Comparison of ENCODE assay signal across 11 cellular contexts in the genomic region with DNA sequence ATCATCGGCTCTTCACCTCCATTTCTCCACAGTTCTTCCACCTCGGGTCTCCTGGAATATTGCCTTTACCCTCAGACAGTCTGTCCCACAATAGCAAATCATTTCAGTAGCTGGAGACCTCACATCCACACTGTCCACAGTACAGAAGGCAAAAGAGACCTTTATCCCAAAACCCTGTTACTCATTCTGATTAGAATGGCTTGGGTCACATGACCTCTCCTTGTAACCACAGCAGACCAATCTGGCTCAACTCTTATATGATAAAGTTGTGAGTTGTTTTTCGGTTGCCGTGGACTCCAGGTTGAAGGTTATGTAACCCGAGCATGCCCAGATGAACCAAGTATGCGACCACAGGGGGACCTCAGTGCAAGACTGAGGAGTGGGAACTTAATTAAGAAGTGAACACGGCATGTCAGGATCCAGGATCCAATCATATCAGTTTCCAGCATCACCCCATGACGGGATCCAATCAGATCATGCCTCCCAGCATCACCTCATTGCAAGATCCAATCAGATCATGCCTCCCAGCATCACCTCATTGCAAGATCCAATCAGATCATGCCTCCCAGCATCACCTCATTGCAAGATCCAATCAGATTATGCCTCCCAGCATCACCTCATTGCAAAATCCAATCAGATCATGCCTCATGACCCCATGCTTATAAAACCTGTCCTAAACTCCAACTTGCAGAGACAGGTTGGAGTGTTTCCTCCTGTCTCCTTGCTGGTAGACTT.
DNase-seq lines count a peak whose midpoint lies in the region; ATAC-seq, FAIRE-seq and TF ChIP-seq lines count a peak whose summit lies in the region.
"Had no signal": no experiment of that assay in that cellular context is flagged by ENCODE, and none has a peak within 500 bp of the region (broad histone marks: within the 10 kb centered on the region; RNA-seq: fewer than 3 reads in every experiment).

No MANE protein-coding gene starts in this region.

- H3K4me1 Mint-ChIP-seq in activated CD4-positive, alpha-beta T cell treated with anti-CD3 and anti-CD28 coated beads, Interleukin-2, amount 10 ng/mL, durations not matched to agents 7 days and 5 days = peaks cover 100% of the 10 kb centered on the region

- in situ Hi-C loops in GM12878 (cut with MboI) = no loop called here

- no peak for TF ChIP-seq CTCF in GM12878 (IDR thresholded peaks at IDR 0.05 in 2 of 3, conservative IDR thresholded peaks at IDR 0.05 in 1 of 3; ENCODE audit: control insufficient read depth in 2 of 3, extremely low read depth in 1 of 3, insufficient read depth in 1 of 3, low read depth in 3 of 3, low read length in 3 of 3)
- no peak for TF ChIP-seq CTCF in foreskin fibroblast (IDR thresholded peaks at IDR 0.05; ENCODE audit: low read depth, low read length)

- no peak overlapping the region for H3K4me3 Mint-ChIP-seq in activated CD4-positive, alpha-beta T cell treated with anti-CD3 and anti-CD28 coated beads, Interleukin-2, amount 10 ng/mL, durations not matched to agents 7 days and 5 days

- H3K36me3 ChIP-seq in GM12878 (ENCODE audit: control insufficient read depth in 2 of 2, insufficient read depth in 2 of 2, low read length in 1 of 2) = peaks cover 0 to 3% of the 10 kb centered on the region in 2 experiments; a peak in 1 of 4 replicates
- H3K36me3 ChIP-seq: ovary, uterus had no signal

- no TSS peak for BruUV-seq in GM12878 (replicated peaks; lab: Mats Ljungman, UMichigan)

- H3K27ac Mint-ChIP-seq in activated CD4-positive, alpha-beta T cell treated with anti-CD3 and anti-CD28 coated beads, Interleukin-2, amount 10 ng/mL, durations not matched to agents 7 days and 5 days = peak overlapping the region; percentile 94

- no peak for FAIRE-seq in GM12878 (lab: Jason Lieb, UNC)

- no peaks in the 10 kb centered on the region for H3K27me3 ChIP-seq in GM12878 (replicated peaks in 1 of 2; ENCODE audit: control insufficient read depth in 2 of 2, insufficient read depth in 2 of 2, low read length in 1 of 2)
- H3K27me3 ChIP-seq: ovary, uterus had no signal

- H3K27ac ChIP-seq in GM12878 (ENCODE audit: control insufficient read depth, insufficient read depth) = peak overlapping the region; percentile 49
- H3K27ac ChIP-seq: ovary, SK-N-MC, uterus had no signal

- H3K36me3 Mint-ChIP-seq in activated CD4-positive, alpha-beta T cell treated with anti-CD3 and anti-CD28 coated beads, Interleukin-2, amount 10 ng/mL, durations not matched to agents 7 days and 5 days (ENCODE audit: low read depth) = peaks cover 49% of the 10 kb centered on the region

- H3K4me2 ChIP-seq in GM12878 (ENCODE audit: control insufficient read depth, insufficient read depth) = no peak overlapping the region

- no peak overlapping the region for H3K9ac ChIP-seq in GM12878 (ENCODE audit: control insufficient read depth, insufficient read depth, low read length)

- H2AFZ ChIP-seq in GM12878 (ENCODE audit: control insufficient read depth, low read depth, low read length) = no peak overlapping the region

- intact Hi-C loops in GM12878 (cut with micrococcal nuclease; ENCODE audit: unreplicated experiment) (no loop called here), posterior vena cava (cut with DNase I) (loop anchor here in 1 of 2 donors (10.0 kb wide), 1 partner anchor 818 kb away; no protein-coding TSS in a partner anchor)

- ATAC-seq in GM12878 (no peak), HG02623 (IDR thresholded peaks at IDR 0.05; ENCODE audit: unreplicated experiment) (no peak), HG03520 (IDR thresholded peaks at IDR 0.05; ENCODE audit: unreplicated experiment) (no peak)

- peaks cover 8% of the 10 kb centered on the region for H3K9me3 Mint-ChIP-seq in activated CD4-positive, alpha-beta T cell treated with anti-CD3 and anti-CD28 coated beads, Interleukin-2, amount 10 ng/mL, durations not matched to agents 7 days and 5 days

- H3K9me3 ChIP-seq in GM12878 (replicated peaks; ENCODE audit: control insufficient read depth, insufficient read depth, low read length) = peaks cover 2% of the 10 kb centered on the region; the same call in 2 of the 3 replicates
- H3K9me3 ChIP-seq: ovary, uterus had no signal

- H3K4me1 ChIP-seq in GM12878 (ENCODE audit: control insufficient read depth, insufficient read depth, low read length) = peaks cover 33% of the 10 kb centered on the region
- H3K4me1 ChIP-seq: uterus had no signal

- no peaks in the 10 kb centered on the region for H4K20me1 ChIP-seq in GM12878 (ENCODE audit: control insufficient read depth, insufficient read depth)

- TF ChIP-seq POLR2A in GM12878 (IDR thresholded peaks at IDR 0.05; ENCODE audit: low read depth, low read length) = no peak

- TF ChIP-seq EP300 in GM12878 (IDR thresholded peaks at IDR 0.05; ENCODE audit: borderline replicate concordance in 1 of 2, control insufficient read depth in 1 of 2, low read depth in 2 of 2, low read length in 2 of 2) = no peak

- no peak overlapping the region for H3K4me3 ChIP-seq in GM12878
- H3K4me3 ChIP-seq in foreskin fibroblast (ENCODE audit: low read depth in 1 of 2, low read length in 2 of 2) = no peak overlapping the region
- H3K4me3 ChIP-seq: ovary, SK-N-MC, uterus had no signal

- RAD21 ChIA-PET in GM12878 (lab: Charles Lee; ENCODE audit: unreplicated experiment) = no interaction called here

- WGBS in GM12878 (ENCODE audit: insufficient coverage, insufficient replicate concordance, low lambda C conversion rate, missing lambda C conversion rate) = 94% methylated on average over 8 of the region's 8 CpGs

- peak; percentile 42 for DNase-seq in activated CD4-positive, alpha-beta T cell treated with anti-CD3 and anti-CD28 coated beads, Interleukin-2, amount 10 ng/mL, durations not matched to agents 7 days and 5 days
- DNase-seq in activated CD4-positive, alpha-beta T cell treated with anti-CD3 and anti-CD28 coated beads, Interleukin-2, amount 50 U/mL, for 48 hours = no peak
- peak; percentile 42 for DNase-seq in M059J (ENCODE audit: low read depth)
- DNase-seq in GM12878 (ENCODE audit: low read depth, low spot score) = no peak
- DNase-seq in posterior vena cava (ENCODE audit: low spot score) = peak; percentile 19
- DNase-seq in foreskin fibroblast = no peak
- DNase-seq: ovary, uterus had no signal

- SMC1A ChIA-PET in GM12878 (lab: Charles Lee; ENCODE audit: uncharacterized antibody, unreplicated experiment) = interaction anchor here (0.7 to 2.2 kb wide), 2 partner anchors 70 to 762 kb away, joined by 3 to 7 read pairs; no protein-coding TSS in a partner anchor

- H3K79me2 ChIP-seq in GM12878 (ENCODE audit: control insufficient read depth, insufficient read depth, low read length) = no peaks in the 10 kb centered on the region

- POLR2A ChIA-PET in activated CD4-positive, alpha-beta T cell treated with anti-CD3 and anti-CD28 coated beads, Interleukin-2, amount 10 ng/mL, durations not matched to agents 7 days and 5 days (lab: Charles Lee) = no interaction called here
- POLR2A ChIA-PET in GM12878 (lab: Charles Lee) = interaction anchor here (0.6 to 1.3 kb wide), 3 partner anchors 15 to 675 kb away, joined by 4 to 5 read pairs (median 4); no protein-coding TSS in a partner anchor

- TF ChIP-seq RAD21 in GM12878 (IDR thresholded peaks at IDR 0.05; ENCODE audit: insufficient read depth, low read depth, low read length) = no peak

- H3K27me3 Mint-ChIP-seq in activated CD4-positive, alpha-beta T cell treated with anti-CD3 and anti-CD28 coated beads, Interleukin-2, amount 10 ng/mL, durations not matched to agents 7 days and 5 days = no peaks in the 10 kb centered on the region

- CTCF ChIA-PET in activated CD4-positive, alpha-beta T cell treated with anti-CD3 and anti-CD28 coated beads, Interleukin-2, amount 10 ng/mL, durations not matched to agents 7 days and 5 days (lab: Charles Lee) = interaction anchor here (0.6 to 1.2 kb wide), 3 partner anchors 11 to 228 kb away, joined by 3 to 4 read pairs (median 4); no protein-coding TSS in a partner anchor
- CTCF ChIA-PET in GM12878 (lab: Yijun Ruan, JAX) = interaction anchor here (0.7 to 1.3 kb wide), 3 partner anchors 20 to 70 kb away, joined by 3 to 5 read pairs (median 4); partner anchors contain the start of gene LY86

TF ChIP-seq in GM12878, 131 proteins besides CTCF, POLR2A, EP300 and RAD21 (continues in another document):
- TF ChIP-seq SP1 (IDR thresholded peaks at IDR 0.05; ENCODE audit: low read depth, low read length) (peak; percentile 20), SREBF2 (IDR thresholded peaks at IDR 0.05; ENCODE audit: low read length) (peak; percentile 73; the same call in 1 of the 2 replicates), IKZF1 (conservative IDR thresholded peaks at IDR 0.05) (no peak), ZZZ3 (IDR thresholded peaks at IDR 0.05; ENCODE audit: control insufficient read depth, insufficient read length, low read depth) (no peak), KDM1A (IDR thresholded peaks at IDR 0.05; ENCODE audit: borderline replicate concordance) (no peak), RAD51 (IDR thresholded peaks at IDR 0.05) (peak; percentile 36; the same call in 1 of the 2 replicates), FOXK2 (IDR thresholded peaks at IDR 0.05) (no peak), FOXM1 (IDR thresholded peaks at IDR 0.05; ENCODE audit: low read depth, low read length) (no peak)
- TF ChIP-seq, protein P1, sequence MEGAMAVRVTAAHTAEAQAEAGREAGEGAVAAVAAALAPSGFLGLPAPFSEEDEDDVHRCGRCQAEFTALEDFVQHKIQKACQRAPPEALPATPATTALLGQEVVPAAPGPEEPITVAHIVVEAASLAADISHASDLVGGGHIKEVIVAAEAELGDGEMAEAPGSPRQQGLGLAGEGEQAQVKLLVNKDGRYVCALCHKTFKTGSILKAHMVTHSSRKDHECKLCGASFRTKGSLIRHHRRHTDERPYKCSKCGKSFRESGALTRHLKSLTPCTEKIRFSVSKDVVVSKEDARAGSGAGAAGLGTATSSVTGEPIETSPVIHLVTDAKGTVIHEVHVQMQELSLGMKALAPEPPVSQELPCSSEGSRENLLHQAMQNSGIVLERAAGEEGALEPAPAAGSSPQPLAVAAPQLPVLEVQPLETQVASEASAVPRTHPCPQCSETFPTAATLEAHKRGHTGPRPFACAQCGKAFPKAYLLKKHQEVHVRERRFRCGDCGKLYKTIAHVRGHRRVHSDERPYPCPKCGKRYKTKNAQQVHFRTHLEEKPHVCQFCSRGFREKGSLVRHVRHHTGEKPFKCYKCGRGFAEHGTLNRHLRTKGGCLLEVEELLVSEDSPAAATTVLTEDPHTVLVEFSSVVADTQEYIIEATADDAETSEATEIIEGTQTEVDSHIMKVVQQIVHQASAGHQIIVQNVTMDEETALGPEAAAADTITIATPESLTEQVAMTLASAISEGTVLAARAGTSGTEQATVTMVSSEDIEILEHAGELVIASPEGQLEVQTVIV (IDR thresholded peaks at IDR 0.05; ENCODE audit: borderline replicate concordance, partially characterized antibody) = peak; percentile 50

Comparison
In these comparisons a context has a peak if more than half of its experiments do, and no peak if none do; other contexts are left out.
1. DNase-seq: peak in activated CD4-positive, alpha-beta T cell treated with anti-CD3 and anti-CD28 coated beads, Interleukin-2, amount 10 ng/mL, durations not matched to agents 7 days and 5 days (single experiment), M059J (single experiment) and posterior vena cava (single experiment); none in activated CD4-positive, alpha-beta T cell treated with anti-CD3 and anti-CD28 coated beads, Interleukin-2, amount 50 U/mL, for 48 hours (0 of 2), GM12878 (single experiment) and foreskin fibroblast (0 of 2).